ENCODE assay signal across 1 cellular context in the genomic region with DNA sequence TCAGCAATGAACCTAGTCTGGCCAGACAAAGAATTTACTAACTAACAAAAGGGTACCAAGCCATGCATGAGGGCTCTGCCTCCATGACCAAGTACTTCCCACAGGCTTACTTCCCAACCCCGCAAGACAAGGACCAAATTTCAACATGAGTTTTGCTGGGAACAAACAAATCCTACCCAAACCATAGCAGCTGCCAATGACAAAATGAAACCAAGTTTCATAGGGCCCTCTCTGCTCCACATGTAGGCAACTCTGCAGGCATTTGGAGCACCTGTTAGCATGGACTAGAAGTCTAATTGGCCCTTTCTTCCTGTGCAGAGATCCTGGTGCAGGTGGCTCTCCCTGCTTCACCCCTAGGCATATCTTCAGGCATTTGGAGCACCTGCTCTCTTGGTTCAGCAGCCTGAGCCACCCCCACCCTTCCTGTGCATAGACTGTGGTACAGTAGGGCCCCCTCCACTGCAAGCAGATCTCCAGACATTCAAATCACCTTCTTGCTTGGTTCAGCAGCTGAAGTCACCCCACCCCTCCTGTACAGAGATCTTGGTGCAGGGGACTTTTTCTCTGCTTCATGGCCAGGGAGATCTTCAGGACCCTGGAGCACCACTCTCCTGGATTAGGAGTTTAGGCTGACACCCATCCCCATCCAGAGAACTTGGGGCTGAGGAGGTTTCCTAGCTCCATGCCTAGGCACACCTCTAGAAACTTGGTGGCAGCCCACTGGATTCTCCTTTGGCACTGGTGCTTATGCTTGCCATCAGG.
TF ChIP-seq lines count a peak whose summit lies in the region.

No MANE protein-coding gene starts in this region.

TF ChIP-seq in GM23338, 12 proteins besides CTCF, POLR2A, EP300 and RAD21 (continued from another document):
- no peak for TF ChIP-seq REST (IDR thresholded peaks at IDR 0.05; ENCODE audit: unreplicated experiment)
- TF ChIP-seq ZNF331 (CRISPR knock-in tag; IDR thresholded peaks at IDR 0.05; ENCODE audit: low read depth) = no peak
TF ChIP-seq in GM23338: peak in this region for 0.
